ENCODE assay signal across 15 cellular contexts in genomic region chr12:111586986-111587385, GRCh38.
"Had no signal": no experiment of that assay in that cellular context is flagged by ENCODE, and none has a peak within 500 bp of the region (broad histone marks: within the 10 kb centered on the region; RNA-seq: fewer than 3 reads in every experiment).

No MANE protein-coding gene starts in this region.

- H3K36me3 ChIP-seq: esophagus squamous epithelium, ovary, right atrium auricular region, thoracic aorta, transverse colon had no signal

- H3K4me3 ChIP-seq: esophagus squamous epithelium, ovary, right atrium auricular region, stomach, thoracic aorta, transverse colon had no signal

- H3K27me3 ChIP-seq: esophagus squamous epithelium, ovary, right atrium auricular region, stomach, transverse colon had no signal

- H3K4me1 ChIP-seq: right atrium auricular region had no signal

- H3K27ac ChIP-seq: ovary, right atrium auricular region, stomach, thoracic aorta, transverse colon had no signal

- H3K9me3 ChIP-seq: esophagus squamous epithelium, ovary, right atrium auricular region, stomach, thoracic aorta, transverse colon had no signal

- FAIRE-seq: small intestine had no signal

- DNase-seq: cortex of kidney; effector memory CD8-positive, alpha-beta T cell; esophagus squamous epithelium; hippocampal formation; left colon; natural killer cell; ovary; small intestine; stimulated activated CD4-positive, alpha-beta T cell treated with anti-CD3 and anti-CD28 coated beads, Interleukin-12 subunit alpha, Interleukin-12 subunit beta, amount 100 ng/mL, for 4 hours; stimulated activated naive CD4-positive, alpha-beta T cell; stomach; substantia nigra; transverse colon had no signal

- ATAC-seq: effector memory CD8-positive, alpha-beta T cell; left colon; natural killer cell had no signal
